ENCODE assay signal across 1 cellular context in the genomic region with DNA sequence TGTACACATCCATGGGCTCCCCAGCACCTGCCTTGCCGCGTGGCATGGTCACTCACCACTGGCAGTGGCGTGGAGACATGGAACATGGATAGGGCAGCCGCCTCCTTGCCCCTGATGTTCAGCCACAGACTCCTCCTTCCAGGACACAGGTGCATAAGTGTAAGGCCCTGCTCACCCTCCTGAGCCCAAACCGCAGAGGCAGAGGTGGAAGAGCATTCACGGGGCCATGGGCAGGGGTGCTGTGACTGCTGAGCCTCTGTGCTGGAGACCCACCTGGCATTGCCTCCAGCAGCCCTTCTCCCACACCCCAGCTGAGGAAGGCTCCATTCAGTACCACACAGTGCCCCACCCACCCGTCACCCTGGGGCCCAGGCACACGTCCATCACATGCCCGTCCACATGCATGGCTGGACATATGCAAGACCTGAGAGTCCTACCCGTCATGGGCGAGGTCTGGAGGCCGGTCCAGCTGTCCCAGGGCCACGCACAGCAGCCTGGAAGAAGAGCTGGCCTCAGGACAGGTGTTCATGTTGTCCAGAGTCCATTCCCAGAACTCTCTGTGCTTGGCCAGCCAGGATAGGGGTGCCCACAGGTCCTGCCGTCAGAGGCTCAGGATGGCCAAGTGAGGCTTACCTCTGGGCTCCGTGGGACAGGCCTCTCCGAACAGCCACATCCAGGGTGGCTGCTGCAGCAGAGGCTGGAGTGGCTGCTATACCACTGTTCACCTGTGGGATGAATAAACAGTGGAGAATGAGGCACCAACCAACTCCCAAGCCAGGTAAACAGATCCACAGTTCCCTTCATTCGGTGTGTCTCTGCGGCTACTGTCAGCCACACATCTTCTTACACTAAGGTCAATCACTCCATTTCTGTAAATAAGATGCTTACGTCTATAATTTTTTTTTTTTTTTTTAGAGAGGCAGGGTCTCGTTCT.
TF ChIP-seq lines count a peak whose summit lies in the region.

No MANE protein-coding gene starts in this region.

TF ChIP-seq in endothelial cell of umbilical vein, 7 proteins besides CTCF, POLR2A, EP300 and RAD21:
- TF ChIP-seq, protein P1, sequence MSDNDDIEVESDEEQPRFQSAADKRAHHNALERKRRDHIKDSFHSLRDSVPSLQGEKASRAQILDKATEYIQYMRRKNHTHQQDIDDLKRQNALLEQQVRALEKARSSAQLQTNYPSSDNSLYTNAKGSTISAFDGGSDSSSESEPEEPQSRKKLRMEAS (IDR thresholded peaks at IDR 0.05; ENCODE audit: insufficient read depth, insufficient read length): no peak
- TF ChIP-seq POLR2AphosphoS5 (IDR thresholded peaks at IDR 0.05; ENCODE audit: insufficient read depth, low read depth, low read length) (no peak), EZH2 (IDR thresholded peaks at IDR 0.05; ENCODE audit: borderline replicate concordance, low read depth, low read length, severe bottlenecking) (no peak)
